In genomic region chr1:149962736-149963135, GRCh38 we compare ENCODE assay signal across 8 cellular contexts. TPM values are rescaled to one million over a fixed set of nuclear protein-coding genes. Genes with fewer than 3 reads are reported as not detected.
DNase-seq lines count a peak whose midpoint lies in the region; ATAC-seq and TF ChIP-seq lines count a peak whose summit lies in the region.

No MANE protein-coding gene starts in this region.

- no peak for TF ChIP-seq POLR2A in gastroesophageal sphincter (IDR thresholded peaks at IDR 0.05)

- peaks cover 15% of the 10 kb centered on the region for H3K9me3 Mint-ChIP-seq in WTC11

- H3K27me3 ChIP-seq in GM23248 (replicated peaks; ENCODE audit: insufficient read depth): no peaks in the 10 kb centered on the region
- no peaks in the 10 kb centered on the region for H3K27me3 ChIP-seq in gastroesophageal sphincter
- H3K27me3 ChIP-seq in smooth muscle cell (ENCODE audit: low read depth): no peaks in the 10 kb centered on the region

- TF ChIP-seq CTCF in WTC11 (IDR thresholded peaks at IDR 0.05) (no peak), gastroesophageal sphincter (IDR thresholded peaks at IDR 0.05) (no peak), smooth muscle cell (IDR thresholded peaks at IDR 0.05; ENCODE audit: borderline replicate concordance, insufficient read depth, poor library complexity, severe bottlenecking) (no peak)

- H3K4me3 ChIP-seq in GM23248 (no peak overlapping the region), gastroesophageal sphincter (no peak overlapping the region), smooth muscle cell (no peak overlapping the region)

- H3F3A ChIP-seq in GM23248 (ENCODE audit: insufficient read depth): peaks cover 25% of the 10 kb centered on the region
- peaks cover 11% of the 10 kb centered on the region for H3F3A ChIP-seq in smooth muscle cell (ENCODE audit: low read depth)

- DNase-seq in GM23248 (no peak), WTC11 (ENCODE audit: low spot score) (no peak), smooth muscle cell (lab: John Stamatoyannopoulos, UW; ENCODE audit: unreplicated experiment) (no peak), NCI-H128 (lab: John Stamatoyannopoulos, UW; ENCODE audit: unreplicated experiment) (no peak), NCI-H2029 (lab: John Stamatoyannopoulos, UW) (no peak)

- H3K79me2 ChIP-seq in GM23248 (ENCODE audit: insufficient read depth) (peaks cover 46% of the 10 kb centered on the region), smooth muscle cell (ENCODE audit: low read depth) (no peaks in the 10 kb centered on the region)

- in situ Hi-C loops in GM23248 (cut with MboI): loop anchor here (10.0 kb wide), 2 partner anchors 92 to 212 kb away; no protein-coding TSS in a partner anchor

- H3K9me3 ChIP-seq in GM23248 (ENCODE audit: low read depth) (no peaks in the 10 kb centered on the region), gastroesophageal sphincter (peaks cover 0 to 2% (median 0%) of the 10 kb centered on the region in 3 donors), smooth muscle cell (replicated peaks; ENCODE audit: low read depth) (no peaks in the 10 kb centered on the region)

- peaks cover 63% of the 10 kb centered on the region for H3K36me3 Mint-ChIP-seq in WTC11

- no peaks in the 10 kb centered on the region for H4K20me1 ChIP-seq in GM23248 (ENCODE audit: insufficient read depth)
- peaks cover 4% of the 10 kb centered on the region for H4K20me1 ChIP-seq in smooth muscle cell (ENCODE audit: low read depth)

- H3K4me2 ChIP-seq in GM23248 (ENCODE audit: unreplicated experiment) (no peak overlapping the region), smooth muscle cell (no peak overlapping the region)

- CTCF ChIA-PET in WTC11 (lab: Charles Lee): interaction anchor here (0.9 to 1.6 kb wide), 6 partner anchors 20 to 224 kb away, joined by 3 to 10 read pairs (median 4); no protein-coding TSS in a partner anchor

- H3K27ac ChIP-seq in GM23248 (peak overlapping the region; percentile 29), gastroesophageal sphincter (peak overlapping the region in 3 of 4 donors; percentile 45 to 68 (median 63)), smooth muscle cell (ENCODE audit: low read depth) (peak overlapping the region; percentile 42)

- no peaks in the 10 kb centered on the region for H3K4me1 Mint-ChIP-seq in WTC11

- ATAC-seq in WTC11: no peak
- no peak for ATAC-seq in gastroesophageal sphincter
- no peak for ATAC-seq in GM18520 (IDR thresholded peaks at IDR 0.05; ENCODE audit: unreplicated experiment)
- ATAC-seq in GM21390 (IDR thresholded peaks at IDR 0.05; ENCODE audit: unreplicated experiment): no peak

- H2AFZ ChIP-seq in GM23248 (no peak overlapping the region), smooth muscle cell (ENCODE audit: low read depth) (no peak overlapping the region)

- peak overlapping the region; percentile 28; the same call in 1 of the 2 replicates for H3K27ac Mint-ChIP-seq in WTC11

- H3K9ac ChIP-seq in GM23248 (0 out of 2 replicates have a peak overlapping the region, but pooled peaks have one; percentile 7), smooth muscle cell (ENCODE audit: low read depth) (no peak overlapping the region)

- H3K4me3 Mint-ChIP-seq in WTC11: no peak overlapping the region

- H3K4me1 ChIP-seq in GM23248 (ENCODE audit: insufficient read depth) (0 out of 2 replicates have a peak, but pooled peaks cover 3% of the 10 kb centered on the region), gastroesophageal sphincter (peaks cover 0 to 31% (median 0%) of the 10 kb centered on the region in 3 donors), smooth muscle cell (ENCODE audit: low read depth) (no peaks in the 10 kb centered on the region)

- POLR2A ChIA-PET in WTC11 (lab: Charles Lee): no interaction called here

- no peak for TF ChIP-seq EP300 in gastroesophageal sphincter (IDR thresholded peaks at IDR 0.05)

- H3K9me2 ChIP-seq in GM23248 (ENCODE audit: insufficient read depth): no peaks in the 10 kb centered on the region

- H3K36me3 ChIP-seq in GM23248 (ENCODE audit: low read depth) (peaks cover 54% of the 10 kb centered on the region), gastroesophageal sphincter (peaks cover 0 to 84% of the 10 kb centered on the region in 2 donors), smooth muscle cell (ENCODE audit: low read depth) (peaks cover 16% of the 10 kb centered on the region)

- H3K27me3 Mint-ChIP-seq in WTC11 (ENCODE audit: low read depth): no peaks in the 10 kb centered on the region

- WGBS in GM23248 (ENCODE audit: low coverage in 1 of 2, low lambda C conversion rate in 2 of 2, missing lambda C conversion rate in 2 of 2), 2 experiments: 65 to 76% methylated on average over 2 of the region's 2 CpGs
- WGBS in gastroesophageal sphincter (ENCODE audit: low coverage in 1 of 2), 2 donors: 20 to 40% methylated on average over 1 to 2 of the region's 2 CpGs
- 80% methylated on average over 2 of the region's 2 CpGs for WGBS in smooth muscle cell (ENCODE audit: low lambda C conversion rate)

TF ChIP-seq in WTC11, 78 proteins besides CTCF, POLR2A, EP300 and RAD21 (continues in another document):
- TF ChIP-seq, protein P1, sequence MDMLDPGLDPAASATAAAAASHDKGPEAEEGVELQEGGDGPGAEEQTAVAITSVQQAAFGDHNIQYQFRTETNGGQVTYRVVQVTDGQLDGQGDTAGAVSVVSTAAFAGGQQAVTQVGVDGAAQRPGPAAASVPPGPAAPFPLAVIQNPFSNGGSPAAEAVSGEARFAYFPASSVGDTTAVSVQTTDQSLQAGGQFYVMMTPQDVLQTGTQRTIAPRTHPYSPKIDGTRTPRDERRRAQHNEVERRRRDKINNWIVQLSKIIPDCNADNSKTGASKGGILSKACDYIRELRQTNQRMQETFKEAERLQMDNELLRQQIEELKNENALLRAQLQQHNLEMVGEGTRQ (CRISPR knock-in tag; IDR thresholded peaks at IDR 0.05): no peak
- TF ChIP-seq ZNF396 (CRISPR knock-in tag; IDR thresholded peaks at IDR 0.05; ENCODE audit: borderline replicate concordance) (no peak), ARID4B (CRISPR knock-in tag; IDR thresholded peaks at IDR 0.05; ENCODE audit: borderline replicate concordance) (no peak), KAT7 (CRISPR knock-in tag; IDR thresholded peaks at IDR 0.05; ENCODE audit: borderline replicate concordance) (no peak), E2F5 (CRISPR knock-in tag; IDR thresholded peaks at IDR 0.05) (no peak)

RNA-seq across cellular contexts. Expression of gene MTMR11, which starts 26.1 kb away (rescaled TPM):
- total RNA-seq in GM23248 (2014; rRNA removed; shearing (Covaris generic)): 7.7 and 13.1 TPM in 2 replicates
- polyA plus RNA-seq in GM23248 (2016; fragmentation: Nextera tagmentation; extraction: Ambion mirVana): 11.9 and 12.4 TPM in 2 replicates
- total RNA-seq in WTC11 (2021): 7.1 to 7.8 TPM (median 7.5 TPM) in 3 replicates
- 10 to 100 TPM; 10.6 to 20.6 (median 14.4) TPM for total RNA-seq in gastroesophageal sphincter
- total RNA-seq in smooth muscle cell: 19.4 and 23.5 TPM in 2 replicates
- polyA plus RNA-seq in smooth muscle cell: 17.2 and 18.2 TPM in 2 replicates

RNA-seq across cellular contexts. Expression of gene SF3B4, which starts 35.1 kb away (rescaled TPM):
- 12.3 and 17.5 TPM in 2 replicates for total RNA-seq in GM23248 (2014; rRNA removed; shearing (Covaris generic))
- polyA plus RNA-seq in GM23248 (2016; fragmentation: Nextera tagmentation; extraction: Ambion mirVana) (98.0 and 106 TPM in 2 replicates), smooth muscle cell (72.9 and 75.3 TPM in 2 replicates)
- total RNA-seq in WTC11 (2021) (83.0 to 90.1 TPM (median 84.7 TPM) in 3 replicates), gastroesophageal sphincter (10 to 100 TPM in 3 of 4 donors, 1 to 10 TPM in 1; 9.7 to 17.9 (median 14.0) TPM), smooth muscle cell (27.3 and 32.8 TPM in 2 replicates)

RNA-seq across cellular contexts. Expression of gene SV2A, which starts 45.1 kb away (rescaled TPM):
- 0.51 and 1.1 TPM in 2 replicates for total RNA-seq in GM23248 (2014; rRNA removed; shearing (Covaris generic))
- polyA plus RNA-seq in GM23248 (2016; fragmentation: Nextera tagmentation; extraction: Ambion mirVana): 0.36 and 0.60 TPM in 2 replicates
- 36.5 to 47.1 TPM (median 38.3 TPM) in 3 replicates for total RNA-seq in WTC11 (2021)
- 1 to 10 TPM; 6.2 to 9.2 (median 7.1) TPM for total RNA-seq in gastroesophageal sphincter
- total RNA-seq in smooth muscle cell: 9.8 and 14.6 TPM in 2 replicates
- 10.5 and 14.0 TPM in 2 replicates for polyA plus RNA-seq in smooth muscle cell

RNA-seq across cellular contexts. Expression of gene OTUD7B, which starts 47.8 kb away (rescaled TPM):
- total RNA-seq in GM23248 (2014; rRNA removed; shearing (Covaris generic)): 20.1 and 20.2 TPM in 2 replicates
- 3.1 and 3.5 TPM in 2 replicates for polyA plus RNA-seq in GM23248 (2016; fragmentation: Nextera tagmentation; extraction: Ambion mirVana)
- total RNA-seq in WTC11 (2021): 19.4 to 21.0 TPM (median 19.5 TPM) in 3 replicates
- total RNA-seq in gastroesophageal sphincter: 10 to 100 TPM; 34.1 to 49.6 (median 42.3) TPM
- total RNA-seq in smooth muscle cell: 10.8 and 16.1 TPM in 2 replicates
- polyA plus RNA-seq in smooth muscle cell: 1.9 and 2.7 TPM in 2 replicates
